21 cellular contexts compared by ENCODE assay signal in genomic region chr17:77510133-77510796, GRCh38.
"Had no signal": no experiment of that assay in that cellular context is flagged by ENCODE, and none has a peak within 500 bp of the region (broad histone marks: within the 10 kb centered on the region; RNA-seq: fewer than 3 reads in every experiment).

No MANE protein-coding gene starts in this region.

- ATAC-seq: foreskin keratinocyte; left lung; naive thymus-derived CD8-positive, alpha-beta T cell; right lobe of liver; SK-N-SH treated with all-trans-retinoic acid at 6 μM for 48 hours; stimulated activated naive B cell treated with anti-CD40 and anti-IgM and Interleukin-4, amounts not matched to agents 10 μg/mL and 1 μg/mL and 100 μg/mL, for 72 hours had no signal

- H3K27me3 Mint-ChIP-seq: activated naive CD8-positive, alpha-beta T cell treated with anti-CD3 and anti-CD28 coated beads for 36 hours; naive thymus-derived CD8-positive, alpha-beta T cell; stimulated activated naive B cell treated with anti-CD40 and anti-IgM and Interleukin-4, amounts not matched to agents 10 μg/mL and 1 μg/mL and 100 μg/mL, for 72 hours had no signal

- H3K9me3 ChIP-seq: right lobe of liver, testis, vagina had no signal

- H3K27ac Mint-ChIP-seq: activated naive CD8-positive, alpha-beta T cell treated with anti-CD3 and anti-CD28 coated beads for 36 hours; dendritic cell treated with granulocyte-macrophage colony-stimulating factor and Interleukin-4, amounts not matched to agents 40 ng/mL and 50 ng/mL, for 4 days; mesothelial cell of epicardium; naive thymus-derived CD8-positive, alpha-beta T cell; stimulated activated naive B cell treated with anti-CD40 and anti-IgM and Interleukin-4, amounts not matched to agents 10 μg/mL and 1 μg/mL and 100 μg/mL, for 72 hours had no signal

- H3K27me3 ChIP-seq: foreskin keratinocyte, left lung, right lobe of liver, testis, vagina had no signal

- H3K4me1 ChIP-seq: left lung, right lobe of liver, vagina had no signal

- H3K27ac ChIP-seq: foreskin keratinocyte, left lung, right lobe of liver, testis, vagina, VCaP had no signal

- H3K36me3 Mint-ChIP-seq: mesothelial cell of epicardium had no signal

- H3K4me3 ChIP-seq: left lung, right lobe of liver, smooth muscle cell, testis, vagina had no signal

- DNase-seq: activated CD4-positive, alpha-beta T cell treated with anti-CD3 and anti-CD28 coated beads for 1 hour; activated naive CD4-positive, alpha-beta T cell; activated naive CD8-positive, alpha-beta T cell treated with anti-CD3 and anti-CD28 coated beads for 36 hours; amygdala; effector CD4-positive, alpha-beta T cell; foreskin keratinocyte; kidney glomerular epithelial cell; stimulated activated CD4-positive, alpha-beta T cell treated with anti-CD3 and anti-CD28 coated beads, Interleukin-2, amount 100 ng/mL, for 48 hours; stimulated activated CD8-positive, alpha-beta memory T cell treated with anti-CD3 and anti-CD28 coated beads, Interleukin-4, amount 100 ng/mL, for 48 hours; stimulated activated naive B cell treated with anti-CD40 and anti-IgM and Interleukin-4, amounts not matched to agents 10 μg/mL and 1 μg/mL and 100 μg/mL, for 72 hours; testis; trophoblast cell had no signal

- H3K4me3 Mint-ChIP-seq: activated naive CD8-positive, alpha-beta T cell treated with anti-CD3 and anti-CD28 coated beads for 36 hours; dendritic cell treated with granulocyte-macrophage colony-stimulating factor and Interleukin-4, amounts not matched to agents 40 ng/mL and 50 ng/mL, for 4 days; mesothelial cell of epicardium; naive thymus-derived CD8-positive, alpha-beta T cell; stimulated activated naive B cell treated with anti-CD40 and anti-IgM and Interleukin-4, amounts not matched to agents 10 μg/mL and 1 μg/mL and 100 μg/mL, for 72 hours had no signal

- H3K4me1 Mint-ChIP-seq: activated naive CD8-positive, alpha-beta T cell treated with anti-CD3 and anti-CD28 coated beads for 36 hours; mesothelial cell of epicardium; naive thymus-derived CD8-positive, alpha-beta T cell; stimulated activated naive B cell treated with anti-CD40 and anti-IgM and Interleukin-4, amounts not matched to agents 10 μg/mL and 1 μg/mL and 100 μg/mL, for 72 hours had no signal

- H3K36me3 ChIP-seq: left lung, right lobe of liver, vagina had no signal
